9 cellular contexts compared by ENCODE assay signal in genomic region chr14:34980337-34980900, GRCh38. TPM values are rescaled to one million over a fixed set of nuclear protein-coding genes. Genes with fewer than 3 reads are reported as not detected.
DNase-seq lines count a peak whose midpoint lies in the region; ATAC-seq and TF ChIP-seq lines count a peak whose summit lies in the region.
"Had no signal": no experiment of that assay in that cellular context is flagged by ENCODE, and none has a peak within 500 bp of the region (broad histone marks: within the 10 kb centered on the region; RNA-seq: fewer than 3 reads in every experiment).

No MANE protein-coding gene starts in this region.

- H2BK5ac ChIP-seq in mesendoderm (ENCODE audit: low read length), result no peak overlapping the region

- H2AFZ ChIP-seq in mammary epithelial cell (ENCODE audit: low read depth, low read length), result peak overlapping the region; percentile 86

- no peak for TF ChIP-seq CTCF in AG04450 (IDR thresholded peaks at IDR 0.05; ENCODE audit: low read depth, low read length)
- no peak for TF ChIP-seq CTCF in HFF-Myc (IDR thresholded peaks at IDR 0.05; ENCODE audit: low read depth, low read length, missing control alignments)
- TF ChIP-seq CTCF in mammary epithelial cell (conservative IDR thresholded peaks at IDR 0.05 in 1 of 2, IDR thresholded peaks at IDR 0.05 in 1 of 2; ENCODE audit: extremely low read depth in 1 of 2, insufficient read depth in 1 of 2, low read depth in 1 of 2, low read length in 2 of 2), result no peak

- peaks cover 13% of the 10 kb centered on the region for H3K79me1 ChIP-seq in mesendoderm (ENCODE audit: low read length)

- dilution Hi-C loops in mammary epithelial cell (cut with HindIII; ENCODE audit: low sequenced_read_pairs), result no loop called here

- POLR2A ChIA-PET in AG04450 (lab: Yijun Ruan, JAX), result interaction anchor here (1.0 to 4.0 kb wide), 2 partner anchors 18 to 105 kb away, joined by 6 to 25 read pairs; partner anchors contain the start of gene BAZ1A

- H3K9ac ChIP-seq in mammary epithelial cell (ENCODE audit: insufficient read depth, low read length), result peak overlapping the region; percentile 94
- no peak overlapping the region for H3K9ac ChIP-seq in mesendoderm (ENCODE audit: low read length)

- CTCF ChIA-PET in AG04450 (lab: Charles Lee), result interaction anchor here (0.6 to 2.0 kb wide), 5 partner anchors 22 to 308 kb away, joined by 3 to 7 read pairs (median 3); no protein-coding TSS in a partner anchor
- CTCF ChIA-PET in mammary epithelial cell (lab: Charles Lee; ENCODE audit: low non-redundant PET), result interaction anchor here (0.6 kb wide), 1 partner anchor 160 kb away, joined by 3 read pairs; no protein-coding TSS in a partner anchor

- no peak overlapping the region for H3K18ac ChIP-seq in mesendoderm (ENCODE audit: low read length)

- DNase-seq in AG04450 (ENCODE audit: low read depth, low spot score), result no peak
- DNase-seq in HFF-Myc (ENCODE audit: extremely low read depth, low read depth), result no peak
- no peak for DNase-seq in mammary epithelial cell
- peak; percentile 16 for DNase-seq in mesendoderm
- DNase-seq in SKM-1 treated with dmso at 0.1 percent for 144 hours (lab: John Stamatoyannopoulos, UW; ENCODE audit: unreplicated experiment), result no peak
- no peak for DNase-seq in mesenteric fat pad (ENCODE audit: low spot score)
- DNase-seq in retina, result no peak
- DNase-seq: naive B cell had no signal

- no peak overlapping the region for H3K4ac ChIP-seq in mesendoderm (ENCODE audit: low read depth, low read length)

- over 99% methylated on average over 11 of the region's 11 CpGs for WGBS in mammary epithelial cell (ENCODE audit: low coverage, missing lambda C conversion rate)
- no CpG with 5 or more reads among the region's 11 CpGs for WGBS in mesendoderm (ENCODE audit: extremely low coverage, insufficient coverage, low lambda C conversion rate)

- no peak overlapping the region for H2BK15ac ChIP-seq in mesendoderm (replicated peaks; ENCODE audit: low read depth)

- no peak overlapping the region for H3K56ac ChIP-seq in mesendoderm (ENCODE audit: low read length)

- H3K79me2 ChIP-seq in mammary epithelial cell (ENCODE audit: insufficient read depth, low read length) (peaks cover 57% of the 10 kb centered on the region), mesendoderm (ENCODE audit: control insufficient read depth, insufficient read depth, low read length) (peaks cover 22% of the 10 kb centered on the region)

- H3K9me3 ChIP-seq in AG04450 (ENCODE audit: control insufficient read depth, insufficient read depth, low read length) (no peaks in the 10 kb centered on the region), mammary epithelial cell (replicated peaks; ENCODE audit: insufficient read depth, low read length) (no peaks in the 10 kb centered on the region)

- ATAC-seq in HG03108 (IDR thresholded peaks at IDR 0.05; ENCODE audit: unreplicated experiment), result no peak

- no TSS peak for BruUV-seq in mammary epithelial cell (replicated peaks; lab: Mats Ljungman, UMichigan)

- intact Hi-C loops in mammary epithelial cell (cut with micrococcal nuclease), result loop anchor here (5.0 kb wide), 2 partner anchors 268 to 303 kb away; partner anchors contain the start of gene CFL2

- peak overlapping the region; percentile 97 for H3K4me2 ChIP-seq in mammary epithelial cell (ENCODE audit: insufficient read depth, low read depth, low read length)
- H3K4me2 ChIP-seq in mesendoderm (ENCODE audit: low read length), result no peak overlapping the region

- H3K4me1 ChIP-seq in mammary epithelial cell (ENCODE audit: insufficient read depth, low read length) (peaks cover 14% of the 10 kb centered on the region), mesendoderm (ENCODE audit: control insufficient read depth, low read depth, low read length) (peaks cover 4% of the 10 kb centered on the region)

- in situ Hi-C loops in mammary epithelial cell (cut with MboI; ENCODE audit: low sequenced_read_pairs in 2 of 2), result loop anchor here in 1 of 2 donors (10.0 kb wide), 1 partner anchor 106 kb away; the partner anchor contains the start of gene BAZ1A

- no peak overlapping the region for H3K27ac ChIP-seq in AG04450 (ENCODE audit: low read depth, low read length)
- H3K27ac ChIP-seq in mammary epithelial cell (ENCODE audit: insufficient read depth, low read depth, low read length), result peak overlapping the region; percentile 91
- no peak overlapping the region for H3K27ac ChIP-seq in mesendoderm (ENCODE audit: low read depth, low read length)

- H4K20me1 ChIP-seq in mammary epithelial cell (ENCODE audit: insufficient read depth, low read length), result no peaks in the 10 kb centered on the region

- H3K23ac ChIP-seq in mesendoderm (ENCODE audit: low read length), result no peak overlapping the region

- H2BK120ac ChIP-seq in mesendoderm (ENCODE audit: low read depth, low read length), result no peak overlapping the region

- no peak overlapping the region for H4K8ac ChIP-seq in mesendoderm (ENCODE audit: low read depth, low read length)

- H2AK5ac ChIP-seq in mesendoderm (ENCODE audit: low read length), result no peak overlapping the region

- H3K36me3 ChIP-seq in mammary epithelial cell (ENCODE audit: insufficient read depth, low read length) (no peaks in the 10 kb centered on the region), mesendoderm (ENCODE audit: control insufficient read depth, insufficient read depth, low read length) (no peaks in the 10 kb centered on the region)

- no peak overlapping the region for H4K5ac ChIP-seq in mesendoderm (ENCODE audit: low read length)

- H3K4me3 ChIP-seq in AG04450 (ENCODE audit: low read depth, low read length) (peak overlapping the region; percentile 73), HFF-Myc (replicated peaks; ENCODE audit: low read depth, low read length) (peak overlapping the region; percentile 80), mammary epithelial cell (replicated peaks in 1 of 3; ENCODE audit: insufficient read depth in 1 of 3, low read depth in 2 of 3, low read length in 3 of 3) (peak overlapping the region in 2 of 3 experiments; percentile 90 to 91), mesendoderm (ENCODE audit: low read length) (no peak overlapping the region)

- H3K27me3 ChIP-seq in AG04450 (ENCODE audit: control insufficient read depth, insufficient read depth, low read length) (no peaks in the 10 kb centered on the region), mammary epithelial cell (ENCODE audit: insufficient read depth, low read length) (no peaks in the 10 kb centered on the region), mesendoderm (ENCODE audit: insufficient read depth, low read length, poor library complexity) (no peaks in the 10 kb centered on the region)

RNA-seq across cellular contexts. Expression of gene SRP54, which starts 2.4 kb away (rescaled TPM):
- polyA plus RNA-seq in AG04450 (2011; rRNA removed), result 58.8 and 84.2 TPM in 2 replicates
- 25.6 and 39.1 TPM in 2 replicates for polyA minus RNA-seq in AG04450 (2011; rRNA and poly(A)+ RNA removed)
- 10 to 100 TPM; 51.3 to 61.4 TPM for total RNA-seq in mammary epithelial cell
- 39.4 TPM for polyA plus RNA-seq in mammary epithelial cell
- 24.9 TPM for polyA minus RNA-seq in mammary epithelial cell
- polyA plus RNA-seq in mesendoderm (2013, experiment 1 of 2), result 57.7 TPM
- polyA plus RNA-seq in mesendoderm (2013, experiment 2 of 2), result 57.4 TPM
- total RNA-seq in mesenteric fat pad, result 38.3 TPM
